14 cellular contexts compared by ENCODE assay signal in genomic region chr15:98946301-98947255, GRCh38.
DNase-seq lines count a peak whose midpoint lies in the region; ATAC-seq and TF ChIP-seq lines count a peak whose summit lies in the region.
"Had no signal": no experiment of that assay in that cellular context is flagged by ENCODE, and none has a peak within 500 bp of the region (broad histone marks: within the 10 kb centered on the region; RNA-seq: fewer than 3 reads in every experiment).

No MANE protein-coding gene starts in this region.

- no peaks in the 10 kb centered on the region for H3K27me3 Mint-ChIP-seq in CD4-positive, CD25-positive, alpha-beta regulatory T cell
- H3K27me3 Mint-ChIP-seq: activated naive CD8-positive, alpha-beta T cell had no signal

- H3K36me3 Mint-ChIP-seq in CD4-positive, CD25-positive, alpha-beta regulatory T cell: peaks cover 21% of the 10 kb centered on the region

- no peak for ATAC-seq in CD4-positive, CD25-positive, alpha-beta regulatory T cell (ENCODE audit: low read depth in 2 of 2)
- ATAC-seq in psoas muscle (peak; percentile 66 to 74 (median 69)), GM21367 (IDR thresholded peaks at IDR 0.05; ENCODE audit: unreplicated experiment) (no peak), HG03095 (IDR thresholded peaks at IDR 0.05; ENCODE audit: unreplicated experiment) (no peak), GM19455 (IDR thresholded peaks at IDR 0.05; ENCODE audit: unreplicated experiment) (no peak), HG02970 (IDR thresholded peaks at IDR 0.05; ENCODE audit: low FRiP score, unreplicated experiment) (no peak)

- 22 to 29% (median 25%) methylated on average over 15 of the region's 15 CpGs for WGBS in psoas muscle, 3 donors

- H3K9me3 Mint-ChIP-seq in CD4-positive, CD25-positive, alpha-beta regulatory T cell: no peaks in the 10 kb centered on the region

- H3K27ac ChIP-seq in CD4-positive, CD25-positive, alpha-beta regulatory T cell (ENCODE audit: insufficient read depth, low read length, poor library complexity, severe bottlenecking): no peak overlapping the region
- H3K27ac ChIP-seq in ascending aorta: peak overlapping the region; percentile 93 to 95
- H3K27ac ChIP-seq in left ventricle myocardium inferior (replicated peaks): peak overlapping the region; percentile 48
- peak overlapping the region; percentile 91 for H3K27ac ChIP-seq in psoas muscle
- H3K27ac ChIP-seq: BLaER1 had no signal

- H3K4me3 Mint-ChIP-seq in CD4-positive, CD25-positive, alpha-beta regulatory T cell: no peak overlapping the region
- H3K4me3 Mint-ChIP-seq: activated naive CD8-positive, alpha-beta T cell had no signal

- H3K4me1 ChIP-seq in CD4-positive, CD25-positive, alpha-beta regulatory T cell (ENCODE audit: control insufficient read depth, insufficient read depth, low read length, poor library complexity, severe bottlenecking): no peaks in the 10 kb centered on the region
- H3K4me1 ChIP-seq in ascending aorta (peaks cover 0 to 40% of the 10 kb centered on the region in 2 donors), left ventricle myocardium inferior (peaks cover 64% of the 10 kb centered on the region), psoas muscle (peaks cover 70% of the 10 kb centered on the region)

- DNase-seq in CD4-positive, CD25-positive, alpha-beta regulatory T cell: no peak
- DNase-seq in ascending aorta (ENCODE audit: low spot score in 2 of 2) (peak; percentile 57 to 89), left ventricle myocardium inferior (peak; percentile 65), psoas muscle (peak; percentile 44 to 85)
- DNase-seq: activated CD4-positive, alpha-beta T cell treated with anti-CD3 and anti-CD28 coated beads for 4 hours; kidney; NCI-H446; SHP77 treated with DMSO at 0.1 percent for 48 hours had no signal

- intact Hi-C loops in ascending aorta (cut with DNase I): loop anchor here (5.0 kb wide), 1 partner anchor 69 kb away; no protein-coding TSS in a partner anchor
- intact Hi-C loops in left ventricle myocardium inferior (cut with micrococcal nuclease): no loop called here
- intact Hi-C loops in psoas muscle (cut with DNase I): no loop called here

- H3K4me3 ChIP-seq in CD4-positive, CD25-positive, alpha-beta regulatory T cell (ENCODE audit: low read depth, low read length): no peak overlapping the region
- no peak overlapping the region for H3K4me3 ChIP-seq in ascending aorta
- no peak overlapping the region for H3K4me3 ChIP-seq in left ventricle myocardium inferior
- H3K4me3 ChIP-seq in psoas muscle: peak overlapping the region; percentile 2
- H3K4me3 ChIP-seq: BLaER1 had no signal

- H3K27me3 ChIP-seq in CD4-positive, CD25-positive, alpha-beta regulatory T cell (ENCODE audit: control insufficient read depth, insufficient read depth, low read length): no peaks in the 10 kb centered on the region
- H3K27me3 ChIP-seq in ascending aorta (no peaks in the 10 kb centered on the region), left ventricle myocardium inferior (ENCODE audit: low read depth) (no peaks in the 10 kb centered on the region), psoas muscle (ENCODE audit: insufficient read depth in 3 of 3, low read length in 2 of 3) (no peaks in the 10 kb centered on the region)
- H3K27me3 ChIP-seq: BLaER1 had no signal

- no peak for TF ChIP-seq CTCF in ascending aorta (IDR thresholded peaks at IDR 0.05)
- TF ChIP-seq CTCF in left ventricle myocardium inferior (IDR thresholded peaks at IDR 0.05; ENCODE audit: borderline replicate concordance): no peak
- TF ChIP-seq CTCF in psoas muscle (IDR thresholded peaks at IDR 0.05): no peak

- H3K4me1 Mint-ChIP-seq in CD4-positive, CD25-positive, alpha-beta regulatory T cell: peaks cover 0 to 10% (median 0%) of the 10 kb centered on the region in 4 donors

- no peaks in the 10 kb centered on the region for H3K36me3 ChIP-seq in CD4-positive, CD25-positive, alpha-beta regulatory T cell (ENCODE audit: control insufficient read depth, insufficient read depth, low read length)
- H3K36me3 ChIP-seq in ascending aorta (peaks cover 41 to 72% of the 10 kb centered on the region in 2 donors), left ventricle myocardium inferior (peaks cover 66% of the 10 kb centered on the region), psoas muscle (ENCODE audit: insufficient read depth in 1 of 2, low read depth in 1 of 2) (peaks cover 0 to 25% of the 10 kb centered on the region in 2 donors)

- H3K9me3 ChIP-seq in CD4-positive, CD25-positive, alpha-beta regulatory T cell (ENCODE audit: control insufficient read depth in 2 of 2, low read length in 2 of 2): no peaks in the 10 kb centered on the region
- H3K9me3 ChIP-seq in ascending aorta (no peaks in the 10 kb centered on the region), left ventricle myocardium inferior (replicated peaks) (no peaks in the 10 kb centered on the region), psoas muscle (no peaks in the 10 kb centered on the region)
- H3K9me3 ChIP-seq: BLaER1 had no signal

- H3K27ac Mint-ChIP-seq in CD4-positive, CD25-positive, alpha-beta regulatory T cell: peak overlapping the region in 2 of 3 donors; percentile 25 to 47

Comparison
In these comparisons a context has a peak if more than half of its experiments do, and no peak if none do; other contexts are left out.
1. ATAC-seq: peak in psoas muscle (4 of 4); none in CD4-positive, CD25-positive, alpha-beta regulatory T cell (0 of 2), GM21367 (single experiment), HG03095 (single experiment), GM19455 (single experiment) and HG02970 (single experiment).
2. DNase-seq: peak in ascending aorta (2 of 2), left ventricle myocardium inferior (single experiment) and psoas muscle (2 of 2); none in CD4-positive, CD25-positive, alpha-beta regulatory T cell (0 of 3).